In the genomic region with DNA sequence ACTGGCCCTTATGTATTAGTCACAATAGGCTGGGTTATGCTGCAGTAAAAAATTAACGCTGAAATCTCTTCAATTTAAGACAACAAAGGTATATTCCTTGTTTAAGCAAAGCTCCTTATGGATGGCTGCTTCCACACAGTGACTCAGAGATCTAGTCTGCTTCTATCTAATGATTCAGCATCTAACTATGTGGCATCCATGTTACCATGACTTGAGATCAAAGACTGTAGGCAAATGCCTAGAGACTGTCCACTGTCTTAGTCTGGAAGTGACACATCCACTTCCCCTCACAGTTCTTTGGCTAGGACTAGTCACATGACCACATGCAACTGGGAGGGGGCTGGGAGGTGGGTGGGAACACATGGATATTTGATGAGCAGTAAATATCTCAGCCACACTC, we compare ENCODE assay signal across 16 cellular contexts.
DNase-seq lines count a peak whose midpoint lies in the region; ATAC-seq, FAIRE-seq and TF ChIP-seq lines count a peak whose summit lies in the region.
"Had no signal": no experiment of that assay in that cellular context is flagged by ENCODE, and none has a peak within 500 bp of the region (broad histone marks: within the 10 kb centered on the region; RNA-seq: fewer than 3 reads in every experiment).

No MANE protein-coding gene starts in this region.

- intact Hi-C loops in endothelial cell of umbilical vein (cut with micrococcal nuclease) (no loop called here), adrenal gland (cut with DNase I) (no loop called here)

- DNase-seq in GM23248, result peak; percentile 75
- peak; percentile 1 for DNase-seq in NB4 (ENCODE audit: low read depth)
- DNase-seq in endothelial cell of umbilical vein (ENCODE audit: low read depth, low spot score), result no peak
- peak; percentile 89 for DNase-seq in non-pigmented ciliary epithelial cell (ENCODE audit: low read depth)
- no peak for DNase-seq in endothelial cell (ENCODE audit: low spot score)
- DNase-seq in adrenal gland, result no peak
- DNase-seq: effector CD4-positive, alpha-beta T cell; GOT3; hypothalamus; NCI-H187; NCI-H526 treated with DMSO at 0.1 percent for 48 hours; occipital lobe; stimulated activated CD4-positive, alpha-beta T cell treated with anti-CD3 and anti-CD28 coated beads, Interleukin-15, amount 100 ng/mL, for 24 hours; tibial artery had no signal

- no peaks in the 10 kb centered on the region for H3K9me3 Mint-ChIP-seq in endothelial cell (ENCODE audit: unreplicated experiment)

- H3K27me3 ChIP-seq in GM23248 (replicated peaks; ENCODE audit: insufficient read depth) (no peaks in the 10 kb centered on the region), endothelial cell of umbilical vein (ENCODE audit: control insufficient read depth in 2 of 2, insufficient read depth in 2 of 2, low read length in 2 of 2) (no peaks in the 10 kb centered on the region), adrenal gland (no peaks in the 10 kb centered on the region)
- H3K27me3 ChIP-seq: tibial artery had no signal

- peaks cover 19% of the 10 kb centered on the region; the same call in 1 of the 2 replicates for H3F3A ChIP-seq in GM23248 (ENCODE audit: insufficient read depth)

- no peaks in the 10 kb centered on the region for H4K20me1 ChIP-seq in GM23248 (ENCODE audit: insufficient read depth)
- H4K20me1 ChIP-seq in endothelial cell of umbilical vein (replicated peaks; ENCODE audit: control insufficient read depth, extremely low read depth, insufficient read depth, low read length), result no peaks in the 10 kb centered on the region

- CTCF ChIA-PET in endothelial cell of umbilical vein (lab: Charles Lee), result no interaction called here

- H3K27ac Mint-ChIP-seq in endothelial cell (ENCODE audit: unreplicated experiment), result no peak overlapping the region

- H3K4me1 ChIP-seq in GM23248 (ENCODE audit: insufficient read depth), result peaks cover 2% of the 10 kb centered on the region
- no peaks in the 10 kb centered on the region for H3K4me1 ChIP-seq in endothelial cell of umbilical vein (ENCODE audit: control insufficient read depth, extremely low read depth, insufficient read depth, low read length)
- peaks cover 0 to 13% of the 10 kb centered on the region in 2 donors for H3K4me1 ChIP-seq in adrenal gland (replicated peaks in 1 of 2)

- H3K4me1 Mint-ChIP-seq in endothelial cell (ENCODE audit: unreplicated experiment), result peaks cover 11% of the 10 kb centered on the region

- H3K9me3 ChIP-seq in GM23248 (ENCODE audit: low read depth) (no peaks in the 10 kb centered on the region), endothelial cell of umbilical vein (replicated peaks; ENCODE audit: control insufficient read depth, insufficient read depth, low read length) (no peaks in the 10 kb centered on the region), adrenal gland (replicated peaks in 1 of 3) (no peaks in the 10 kb centered on the region)

- WGBS in GM23248 (ENCODE audit: low coverage in 1 of 2, low lambda C conversion rate in 2 of 2, missing lambda C conversion rate in 2 of 2), 2 experiments, result 18 to 37% methylated on average over 1 of the region's 1 CpG
- WGBS in adrenal gland, 4 donors, result 33 to 94% (median 88%) methylated on average over 1 of the region's 1 CpG

- no peak overlapping the region for H3K4me3 Mint-ChIP-seq in endothelial cell (ENCODE audit: unreplicated experiment)

- dilution Hi-C loops in endothelial cell of umbilical vein (cut with MboI; ENCODE audit: extremely low pct_ligation_motif_present, low sequenced_read_pairs), result no loop called here

- no peaks in the 10 kb centered on the region for H3K36me3 Mint-ChIP-seq in endothelial cell (ENCODE audit: low read depth, unreplicated experiment)

- H3K79me2 ChIP-seq in GM23248 (ENCODE audit: insufficient read depth), result no peaks in the 10 kb centered on the region
- H3K79me2 ChIP-seq in endothelial cell of umbilical vein (ENCODE audit: control insufficient read depth, insufficient read depth, low read length), result no peaks in the 10 kb centered on the region

- no peak for ATAC-seq in GM21423 (IDR thresholded peaks at IDR 0.05; ENCODE audit: unreplicated experiment)

- no peak overlapping the region for H3K4me3 ChIP-seq in GM23248
- H3K4me3 ChIP-seq in NB4 (ENCODE audit: low read depth, low read length), result no peak overlapping the region
- H3K4me3 ChIP-seq in endothelial cell of umbilical vein (replicated peaks in 1 of 3; ENCODE audit: insufficient read depth in 1 of 3, low read depth in 1 of 3, low read length in 3 of 3), result no peak overlapping the region
- no peak overlapping the region for H3K4me3 ChIP-seq in adrenal gland
- H3K4me3 ChIP-seq: lung, tibial artery had no signal

- H3K4me2 ChIP-seq in GM23248 (ENCODE audit: unreplicated experiment) (no peak overlapping the region), endothelial cell of umbilical vein (ENCODE audit: insufficient read depth, low read length) (no peak overlapping the region)

- H3K36me3 ChIP-seq in GM23248 (ENCODE audit: low read depth), result no peaks in the 10 kb centered on the region
- no peaks in the 10 kb centered on the region for H3K36me3 ChIP-seq in endothelial cell of umbilical vein (ENCODE audit: control insufficient read depth in 2 of 2, extremely low read depth in 1 of 2, insufficient read depth in 2 of 2, low read length in 2 of 2)
- H3K36me3 ChIP-seq in adrenal gland (replicated peaks in 1 of 2), result no peaks in the 10 kb centered on the region
- H3K36me3 ChIP-seq: tibial artery had no signal

- POLR2A ChIA-PET in endothelial cell of umbilical vein (lab: Charles Lee), result no interaction called here

- H3K9me1 ChIP-seq in endothelial cell of umbilical vein (replicated peaks; ENCODE audit: control insufficient read depth, extremely low read depth, insufficient read depth, low read length), result no peaks in the 10 kb centered on the region

- in situ Hi-C loops in GM23248 (cut with MboI), result no loop called here

- no peak for TF ChIP-seq POLR2A in NB4 (IDR thresholded peaks at IDR 0.05; ENCODE audit: extremely low read depth, insufficient read length)
- no peak for TF ChIP-seq POLR2A in endothelial cell of umbilical vein (IDR thresholded peaks at IDR 0.05; ENCODE audit: low read depth, low read length)
- no peak for TF ChIP-seq POLR2A in adrenal gland (IDR thresholded peaks at IDR 0.05)

- peak; percentile 55 for FAIRE-seq in endothelial cell of umbilical vein (lab: Jason Lieb, UNC)

- no peak overlapping the region for H3K9ac ChIP-seq in GM23248
- no peak overlapping the region for H3K9ac ChIP-seq in endothelial cell of umbilical vein (replicated peaks; ENCODE audit: extremely low read depth, insufficient read depth, low read length)

- H3K9me2 ChIP-seq in GM23248 (ENCODE audit: insufficient read depth), result no peaks in the 10 kb centered on the region

- TF ChIP-seq CTCF in NB4 (IDR thresholded peaks at IDR 0.05; ENCODE audit: low read depth, low read length) (no peak), endothelial cell of umbilical vein (IDR thresholded peaks at IDR 0.05; ENCODE audit: extremely low read depth in 1 of 2, insufficient read depth in 1 of 2, low read depth in 1 of 2, low read length in 2 of 2) (no peak), endothelial cell (IDR thresholded peaks at IDR 0.05; ENCODE audit: unreplicated experiment) (no peak), adrenal gland (IDR thresholded peaks at IDR 0.05) (no peak)

- H2AFZ ChIP-seq in GM23248, result no peak overlapping the region
- H2AFZ ChIP-seq in endothelial cell of umbilical vein (ENCODE audit: low read depth, low read length), result no peak overlapping the region

- no peak overlapping the region for H3K27ac ChIP-seq in GM23248
- H3K27ac ChIP-seq in endothelial cell of umbilical vein (ENCODE audit: insufficient read depth, low read depth, low read length), result no peak overlapping the region
- H3K27ac ChIP-seq in adrenal gland, result no peak overlapping the region
- H3K27ac ChIP-seq: tibial artery had no signal

- no TSS peak for BruUV-seq in endothelial cell of umbilical vein (replicated peaks; lab: Mats Ljungman, UMichigan)

- H3K27me3 Mint-ChIP-seq in endothelial cell (ENCODE audit: unreplicated experiment), result peaks cover 2% of the 10 kb centered on the region

TF ChIP-seq in endothelial cell of umbilical vein, 7 proteins besides CTCF, POLR2A, EP300 and RAD21:
- TF ChIP-seq GATA2 (IDR thresholded peaks at IDR 0.05; ENCODE audit: insufficient read depth, insufficient read length, low read depth, low read length), result no peak
- TF ChIP-seq JUN (IDR thresholded peaks at IDR 0.05; ENCODE audit: borderline replicate concordance, insufficient read depth, insufficient read length, low read depth), result peak; percentile 34
- TF ChIP-seq FOS (IDR thresholded peaks at IDR 0.05; ENCODE audit: borderline replicate concordance, insufficient read depth, low read length), result peak; percentile 81
- no peak for TF ChIP-seq EZH2 (IDR thresholded peaks at IDR 0.05; ENCODE audit: borderline replicate concordance, low read depth, low read length, severe bottlenecking)
- TF ChIP-seq POLR2AphosphoS5 (IDR thresholded peaks at IDR 0.05; ENCODE audit: insufficient read depth, low read depth, low read length), result no peak

Comparison
In these comparisons a context has a peak if more than half of its experiments do, and no peak if none do; other contexts are left out.
1. DNase-seq: peak in GM23248 (single experiment), NB4 (single experiment) and non-pigmented ciliary epithelial cell (single experiment); none in endothelial cell of umbilical vein (single experiment), endothelial cell (single experiment) and adrenal gland (0 of 7).